22 cellular contexts compared by ENCODE assay signal in the genomic region with DNA sequence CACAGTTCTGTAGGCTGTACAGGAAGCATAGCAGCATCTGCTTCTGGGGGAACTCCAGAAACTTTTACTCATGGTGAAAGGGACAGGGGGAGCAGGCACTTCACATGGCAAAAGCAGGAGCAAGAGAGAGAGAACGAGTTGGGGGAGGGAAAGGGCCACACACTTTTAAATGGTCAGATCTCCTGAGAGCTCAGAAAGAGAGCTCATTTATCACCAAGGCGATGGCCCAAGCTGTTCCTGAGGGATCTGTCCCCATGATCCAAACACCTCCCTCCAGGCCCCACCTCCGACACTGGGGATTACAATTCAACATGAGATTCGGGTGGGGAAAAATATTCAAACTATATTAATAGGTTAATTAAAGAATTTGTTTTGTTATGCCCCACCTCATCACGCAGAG.
DNase-seq lines count a peak whose midpoint lies in the region; ATAC-seq and TF ChIP-seq lines count a peak whose summit lies in the region.
"Had no signal": no experiment of that assay in that cellular context is flagged by ENCODE, and none has a peak within 500 bp of the region (broad histone marks: within the 10 kb centered on the region; RNA-seq: fewer than 3 reads in every experiment).

No MANE protein-coding gene starts in this region.

- H3K27ac Mint-ChIP-seq in endodermal cell (peak overlapping the region; percentile 75), nephron progenitor cell (no peak overlapping the region)
- H3K27ac Mint-ChIP-seq: CD8-positive, alpha-beta memory T cell had no signal

- DNase-seq in cardiac muscle cell (ENCODE audit: low read depth in 1 of 2, low spot score in 1 of 2) (peak in 1 of 2 donors; percentile 41), Right ventricle myocardium superior (no peak), endodermal cell (peak; percentile 61), nephron progenitor cell (no peak), left lobe of liver (ENCODE audit: low spot score) (no peak)
- no peak for DNase-seq in effector CD4-positive, alpha-beta T cell
- DNase-seq: CD8-positive, alpha-beta memory T cell; GF-D8; MG63; NCI-H1417; NCI-H187; NCI-H2107; NCI-H226; NCI-H526 had no signal

- ATAC-seq in Right ventricle myocardium superior (ENCODE audit: poor library complexity) (no peak), left lobe of liver (no peak), HG02884 (IDR thresholded peaks at IDR 0.05; ENCODE audit: unreplicated experiment) (no peak)
- ATAC-seq: HepG2, K562, Panc1, SK-N-SH treated with all-trans-retinoic acid at 6 μM for 48 hours had no signal

- H3K4me3 ChIP-seq in cardiac muscle cell (no peak overlapping the region), endodermal cell (ENCODE audit: low read length) (no peak overlapping the region)
- H3K4me3 ChIP-seq: HAP-1, K562, MG63 had no signal

- H3K36me3 Mint-ChIP-seq in endodermal cell (ENCODE audit: low read depth) (peaks cover 1% of the 10 kb centered on the region), nephron progenitor cell (ENCODE audit: low read depth) (no peaks in the 10 kb centered on the region)
- H3K36me3 Mint-ChIP-seq: CD8-positive, alpha-beta memory T cell had no signal

- H3K27ac ChIP-seq in cardiac muscle cell (peak overlapping the region; percentile 45), endodermal cell (ENCODE audit: low read depth, low read length) (no peak overlapping the region)
- H3K27ac ChIP-seq: C4-2B, HL-60 had no signal

- H3K4me3 Mint-ChIP-seq in endodermal cell (no peak overlapping the region), nephron progenitor cell (peak overlapping the region; percentile 1)
- H3K4me3 Mint-ChIP-seq: CD8-positive, alpha-beta memory T cell had no signal

- H3K9me3 Mint-ChIP-seq in endodermal cell: peaks cover 7% of the 10 kb centered on the region
- H3K9me3 Mint-ChIP-seq in nephron progenitor cell: peaks cover 8% of the 10 kb centered on the region

- TF ChIP-seq CTCF in cardiac muscle cell (IDR thresholded peaks at IDR 0.05; ENCODE audit: low read depth, low read length) (no peak), endodermal cell (conservative IDR thresholded peaks at IDR 0.05) (no peak), nephron progenitor cell (IDR thresholded peaks at IDR 0.05) (no peak)

- H3K4me1 Mint-ChIP-seq in endodermal cell (peaks cover 38% of the 10 kb centered on the region), nephron progenitor cell (peaks cover 38% of the 10 kb centered on the region)
- H3K4me1 Mint-ChIP-seq: CD8-positive, alpha-beta memory T cell had no signal

- 33 to 69% methylated on average over 1 to 3 of the region's 5 CpGs for WGBS in endodermal cell (ENCODE audit: insufficient coverage in 1 of 2, insufficient read length in 1 of 2), 2 experiments

- H3K36me3 ChIP-seq in cardiac muscle cell: no peaks in the 10 kb centered on the region
- no peaks in the 10 kb centered on the region for H3K36me3 ChIP-seq in endodermal cell (ENCODE audit: control insufficient read depth, insufficient read depth, low read length)
- H3K36me3 ChIP-seq: HAP-1, MG63 had no signal

- no peak overlapping the region for H3K9ac ChIP-seq in endodermal cell (ENCODE audit: extremely low read depth, low read length, poor library complexity, severe bottlenecking)

- H3K4me1 ChIP-seq in cardiac muscle cell (ENCODE audit: low read depth) (peaks cover 31% of the 10 kb centered on the region), endodermal cell (ENCODE audit: control insufficient read depth, insufficient read depth, low read length) (peaks cover 10% of the 10 kb centered on the region)
- H3K4me1 ChIP-seq: HAP-1 had no signal

- H3K27me3 ChIP-seq in cardiac muscle cell (no peaks in the 10 kb centered on the region), endodermal cell (ENCODE audit: control insufficient read depth, insufficient read depth, low read length, poor library complexity, severe bottlenecking) (no peaks in the 10 kb centered on the region)
- H3K27me3 ChIP-seq: MG63 had no signal

- H3K27me3 Mint-ChIP-seq in endodermal cell (ENCODE audit: insufficient read depth) (no peaks in the 10 kb centered on the region), nephron progenitor cell (ENCODE audit: low read depth, poor library complexity) (peaks cover 2% of the 10 kb centered on the region)
- H3K27me3 Mint-ChIP-seq: CD8-positive, alpha-beta memory T cell had no signal

- intact Hi-C loops in Right ventricle myocardium superior (cut with DNase I): no loop called here

- H3K9me3 ChIP-seq in cardiac muscle cell (ENCODE audit: low read depth) (no peaks in the 10 kb centered on the region), endodermal cell (ENCODE audit: control insufficient read depth, low read length) (peaks cover 9% of the 10 kb centered on the region)
- H3K9me3 ChIP-seq: HAP-1, MG63 had no signal
